Comparison of ENCODE assay signal across 10 cellular contexts in the genomic region with DNA sequence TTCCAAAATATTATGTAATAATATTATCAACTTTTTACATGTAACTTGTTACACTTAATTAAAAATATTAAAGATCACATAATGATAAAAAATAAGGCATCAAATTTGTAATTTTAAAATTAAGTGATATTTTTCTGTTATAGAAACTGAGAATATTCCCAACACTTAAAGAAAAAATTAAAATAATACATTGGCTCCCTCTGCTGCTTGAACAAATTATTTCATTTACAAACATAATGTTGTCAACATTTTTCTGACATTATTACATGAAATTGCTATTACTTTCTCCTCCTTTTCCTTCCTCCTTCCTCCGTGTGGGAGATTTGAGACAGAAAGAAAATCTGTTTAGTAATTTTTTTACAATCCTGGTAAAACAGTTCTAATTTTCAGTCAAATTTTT. TPM values are rescaled to one million over a fixed set of nuclear protein-coding genes. Genes with fewer than 3 reads are reported as not detected.
A peak's percentile ranks its signal among the peaks of the same experiment; 100 is the strongest.
DNase-seq lines count a peak whose midpoint lies in the region; ATAC-seq, FAIRE-seq and TF ChIP-seq lines count a peak whose summit lies in the region.
"Had no signal": no experiment of that assay in that cellular context is flagged by ENCODE, and none has a peak within 500 bp of the region (broad histone marks: within the 10 kb centered on the region; RNA-seq: fewer than 3 reads in every experiment).

No MANE protein-coding gene starts in this region.

- TF ChIP-seq RAD21 in A549 (conservative IDR thresholded peaks at IDR 0.05 in 1 of 2, IDR thresholded peaks at IDR 0.05 in 1 of 2) = peak; percentile 50 to 62

- no peak for FAIRE-seq in A549 (lab: Jason Lieb, UNC)

- no peak overlapping the region for H3K4me2 ChIP-seq in A549

- DNase-seq in A549 (ENCODE audit: low read depth in 1 of 2, low spot score in 1 of 2) (peak in 1 of 2 experiments; percentile 14), HT1080 (ENCODE audit: low read depth) (peak; percentile 21), adipocyte (ENCODE audit: low read depth) (peak; percentile 74), kidney glomerular epithelial cell (lab: John Stamatoyannopoulos, UW) (peak; percentile 21), iPS-NIHi11 (ENCODE audit: low spot score) (no peak), suprapubic skin (ENCODE audit: low spot score in 2 of 2) (no peak), lower leg skin (ENCODE audit: low spot score in 2 of 2) (no peak)
- DNase-seq: DMS79; stimulated activated naive B cell treated with anti-CD40 and anti-IgM and Interleukin-4, amounts not matched to agents 10 μg/mL and 1 μg/mL and 100 μg/mL, for 72 hours had no signal

- 4% methylated on average over 1 of the region's 1 CpG for WGBS in A549 (ENCODE audit: missing lambda C conversion rate)
- 21% methylated on average over 1 of the region's 1 CpG for WGBS in suprapubic skin
- WGBS in lower leg skin, 2 donors = 17 to 24% methylated on average over 1 of the region's 1 CpG

- no peak overlapping the region for H3K9ac ChIP-seq in adipocyte (ENCODE audit: low read length)

- no peaks in the 10 kb centered on the region for H3K9me3 ChIP-seq in A549
- H3K9me3 ChIP-seq in adipocyte (ENCODE audit: control insufficient read depth, low read length) = no peaks in the 10 kb centered on the region
- H3K9me3 ChIP-seq in suprapubic skin = no peaks in the 10 kb centered on the region

- H3K27me3 ChIP-seq in adipocyte (replicated peaks; ENCODE audit: control insufficient read depth, insufficient read depth, low read length) (no peaks in the 10 kb centered on the region), suprapubic skin (no peaks in the 10 kb centered on the region)

- POLR2A ChIA-PET in A549 (lab: Yijun Ruan, JAX) = no interaction called here

- intact Hi-C loops in lower leg skin (cut with DNase I; ENCODE audit: low total_unique reads) = no loop called here

- H3K4me1 ChIP-seq in A549 (no peaks in the 10 kb centered on the region), adipocyte (ENCODE audit: control insufficient read depth, insufficient read depth, low read length) (peaks cover 11% of the 10 kb centered on the region), suprapubic skin (no peaks in the 10 kb centered on the region)

- TF ChIP-seq CTCF in A549 (IDR thresholded peaks at IDR 0.05) (peak; percentile 43), suprapubic skin (IDR thresholded peaks at IDR 0.05) (no peak), lower leg skin (IDR thresholded peaks at IDR 0.05) (no peak)

- no peak for TF ChIP-seq POLR2A in A549 (IDR thresholded peaks at IDR 0.05; ENCODE audit: low read length)
- TF ChIP-seq POLR2A in suprapubic skin (IDR thresholded peaks at IDR 0.05) = no peak
- no peak for TF ChIP-seq POLR2A in lower leg skin (IDR thresholded peaks at IDR 0.05)

- H3K4me3 ChIP-seq in A549 (no peak overlapping the region), adipocyte (ENCODE audit: low read length) (no peak overlapping the region), suprapubic skin (no peak overlapping the region), lower leg skin (ENCODE audit: low read depth, poor library complexity, severe bottlenecking) (no peak overlapping the region)

- CTCF ChIA-PET in A549 (lab: Yijun Ruan, JAX) = interaction anchor here (0.6 to 2.6 kb wide), 4 partner anchors 42 to 61 kb away, joined by 3 to 17 read pairs (median 4); a partner anchor contains a TSS

- no peak overlapping the region for H3K27ac ChIP-seq in A549
- H3K27ac ChIP-seq in suprapubic skin = no peak overlapping the region

- no peaks in the 10 kb centered on the region for H3K36me3 ChIP-seq in adipocyte (ENCODE audit: control insufficient read depth, insufficient read depth, low read length, severe bottlenecking)
- H3K36me3 ChIP-seq in suprapubic skin = no peaks in the 10 kb centered on the region

- no peak for ATAC-seq in A549
- ATAC-seq in HG02973 (IDR thresholded peaks at IDR 0.05; ENCODE audit: unreplicated experiment) = no peak
- ATAC-seq: stimulated activated naive B cell treated with anti-CD40 and anti-IgM and Interleukin-4, amounts not matched to agents 10 μg/mL and 1 μg/mL and 100 μg/mL, for 72 hours had no signal

- TF ChIP-seq EP300 in A549 (IDR thresholded peaks at IDR 0.05) = no peak
- no peak for TF ChIP-seq EP300 in suprapubic skin (IDR thresholded peaks at IDR 0.05)

TF ChIP-seq in A549, 52 proteins besides CTCF, POLR2A, EP300 and RAD21:
- TF ChIP-seq SMC3 (IDR thresholded peaks at IDR 0.05) (peak; percentile 48), NPAS2 (CRISPR knock-in tag; IDR thresholded peaks at IDR 0.05; ENCODE audit: borderline replicate concordance) (no peak), FOSL2 (IDR thresholded peaks at IDR 0.05) (no peak), FOSL2 (CRISPR knock-in tag; IDR thresholded peaks at IDR 0.05) (no peak)
- TF ChIP-seq, protein P1, sequence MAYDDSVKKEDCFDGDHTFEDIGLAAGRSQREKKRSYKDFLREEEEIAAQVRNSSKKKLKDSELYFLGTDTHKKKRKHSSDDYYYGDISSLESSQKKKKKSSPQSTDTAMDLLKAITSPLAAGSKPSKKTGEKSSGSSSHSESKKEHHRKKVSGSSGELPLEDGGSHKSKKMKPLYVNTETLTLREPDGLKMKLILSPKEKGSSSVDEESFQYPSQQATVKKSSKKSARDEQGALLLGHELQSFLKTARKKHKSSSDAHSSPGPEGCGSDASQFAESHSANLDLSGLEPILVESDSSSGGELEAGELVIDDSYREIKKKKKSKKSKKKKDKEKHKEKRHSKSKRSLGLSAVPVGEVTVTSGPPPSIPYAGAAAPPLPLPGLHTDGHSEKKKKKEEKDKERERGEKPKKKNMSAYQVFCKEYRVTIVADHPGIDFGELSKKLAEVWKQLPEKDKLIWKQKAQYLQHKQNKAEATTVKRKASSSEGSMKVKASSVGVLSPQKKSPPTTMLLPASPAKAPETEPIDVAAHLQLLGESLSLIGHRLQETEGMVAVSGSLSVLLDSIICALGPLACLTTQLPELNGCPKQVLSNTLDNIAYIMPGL (CRISPR knock-in tag; IDR thresholded peaks at IDR 0.05; ENCODE audit: borderline replicate concordance) = no peak

RNA-seq across cellular contexts. Expression of a gene that starts 42.3 kb away (rescaled TPM):
- polyA plus RNA-seq in A549 (2011; rRNA removed) (0.32 and 0.50 TPM in 2 replicates), A549 (2017; fragmentation: RNase III; extraction: RNeasy Plus Mini Kit Qiagen cat#74134 plus additional on column Dnase treatment) (0.14 to 0.24 TPM (median 0.21 TPM) in 3 replicates)
- polyA plus RNA-seq in A549 (2012; cell fraction: cytosol; rRNA removed) = 0.04 and 0.10 TPM in 2 replicates
- 0.05 and 0.07 TPM in 2 replicates for polyA plus RNA-seq in A549 (2012; cell fraction: nucleus; rRNA removed)
- polyA minus RNA-seq in A549 (2011; rRNA and poly(A)+ RNA removed) = 0.15 and 0.37 TPM in 2 replicates
- total RNA-seq in HT1080 (2014; rRNA removed; shearing (Covaris generic)) = 3.4 and 5.9 TPM in 2 replicates
- polyA plus RNA-seq in HT1080 (2015; cell fraction: cytosol; rRNA removed) = 2.3 and 2.5 TPM in 2 replicates
- 4.1 and 4.8 TPM in 2 replicates for polyA plus RNA-seq in HT1080 (2015; cell fraction: nucleus; rRNA removed)
- total RNA-seq in suprapubic skin (10 to 100 TPM; 11.3 to 20.9 (median 17.0) TPM), lower leg skin (10 to 100 TPM; 10.7 to 14.5 (median 14.0) TPM)

Comparison
In these comparisons a context has a peak if more than half of its experiments do, and no peak if none do; other contexts are left out.
1. DNase-seq: peak in HT1080 (single experiment), adipocyte (single experiment) and kidney glomerular epithelial cell (single experiment); none in iPS-NIHi11 (single experiment), suprapubic skin (0 of 2) and lower leg skin (0 of 2).